ENCODE assay signal across 8 cellular contexts in genomic region chr11:119108151-119108856, GRCh38. TPM values are rescaled to one million over a fixed set of nuclear protein-coding genes. Genes with fewer than 3 reads are reported as not detected.
A peak's percentile ranks its signal among the peaks of the same experiment; 100 is the strongest.
DNase-seq lines count a peak whose midpoint lies in the region; ATAC-seq and TF ChIP-seq lines count a peak whose summit lies in the region.

No MANE protein-coding gene starts in this region.

- peaks cover 32% of the 10 kb centered on the region for H3K4me1 Mint-ChIP-seq in activated naive CD8-positive, alpha-beta T cell treated with anti-CD3 and anti-CD28 coated beads for 36 hours

- no peaks in the 10 kb centered on the region for H3K27me3 Mint-ChIP-seq in activated naive CD8-positive, alpha-beta T cell treated with anti-CD3 and anti-CD28 coated beads for 36 hours

- H3K9ac ChIP-seq in skeletal muscle tissue (ENCODE audit: low read depth in 1 of 3, low read length in 3 of 3): peak overlapping the region; percentile 69 to 86 (median 71)

- H3K9me3 Mint-ChIP-seq in activated naive CD8-positive, alpha-beta T cell treated with anti-CD3 and anti-CD28 coated beads for 36 hours: no peaks in the 10 kb centered on the region

- H3K27ac Mint-ChIP-seq in activated naive CD8-positive, alpha-beta T cell treated with anti-CD3 and anti-CD28 coated beads for 36 hours: peak overlapping the region; percentile 86

- DNase-seq in Ammon's horn (ENCODE audit: low spot score): peak; percentile 59
- peak; percentile 60 for DNase-seq in GM13976 (ENCODE audit: low spot score)
- peak; percentile 32 for DNase-seq in NCI-H345 treated with DMSO at 0.1 percent for 48 hours (lab: John Stamatoyannopoulos, UW; ENCODE audit: unreplicated experiment)
- peak; percentile 40 for DNase-seq in activated naive CD8-positive, alpha-beta T cell treated with anti-CD3 and anti-CD28 coated beads for 36 hours

- H3K4me3 ChIP-seq in iPS-11a (ENCODE audit: low read depth, low read length): peak overlapping the region; percentile 67
- peak overlapping the region; percentile 65 to 85 (median 77) for H3K4me3 ChIP-seq in skeletal muscle tissue (ENCODE audit: low read length in 3 of 3)

- ATAC-seq in HG02610 (IDR thresholded peaks at IDR 0.05; ENCODE audit: unreplicated experiment): no peak
- no peak for ATAC-seq in GM21360 (IDR thresholded peaks at IDR 0.05; ENCODE audit: unreplicated experiment)

- peak overlapping the region; percentile 94 for H3K4me3 Mint-ChIP-seq in activated naive CD8-positive, alpha-beta T cell treated with anti-CD3 and anti-CD28 coated beads for 36 hours

- peaks cover 22 to 35% (median 25%) of the 10 kb centered on the region in 3 donors for H3K4me1 ChIP-seq in skeletal muscle tissue (ENCODE audit: control insufficient read depth in 3 of 3, insufficient read depth in 3 of 3, low read length in 3 of 3)

- H3K27ac ChIP-seq in skeletal muscle tissue (ENCODE audit: low read depth, low read length): no peak overlapping the region

- peaks cover 16% of the 10 kb centered on the region for H3K36me3 Mint-ChIP-seq in activated naive CD8-positive, alpha-beta T cell treated with anti-CD3 and anti-CD28 coated beads for 36 hours

- H3K36me3 ChIP-seq in skeletal muscle tissue (ENCODE audit: control insufficient read depth in 3 of 3, insufficient read depth in 3 of 3, low read length in 3 of 3): peaks cover 20 to 28% (median 22%) of the 10 kb centered on the region in 3 donors

- no peaks in the 10 kb centered on the region for H3K27me3 ChIP-seq in skeletal muscle tissue (ENCODE audit: control insufficient read depth in 3 of 3, insufficient read depth in 3 of 3, low read length in 3 of 3)

- in situ Hi-C loops in GM13976 (cut with MboI; ENCODE audit: low sequenced_read_pairs, unreplicated experiment): no loop called here

- no peak for TF ChIP-seq CTCF in GM13976 (IDR thresholded peaks at IDR 0.05; ENCODE audit: borderline replicate concordance, control extremely low read depth, extremely low read depth, insufficient read depth, missing control alignments)

- no peaks in the 10 kb centered on the region for H3K9me3 ChIP-seq in skeletal muscle tissue (ENCODE audit: control insufficient read depth in 3 of 3, low read length in 3 of 3)

RNA-seq across cellular contexts. Expression of gene C2CD2L, which starts 1.2 kb away (rescaled TPM):
- total RNA-seq in activated naive CD8-positive, alpha-beta T cell treated with anti-CD3 and anti-CD28 coated beads for 36 hours: 10 to 100 TPM; 19.3 to 20.0 TPM
- total RNA-seq in skeletal muscle tissue: 2.1 TPM

RNA-seq across cellular contexts. Expression of gene DPAGT1, which starts 6.7 kb away (rescaled TPM):
- 10 to 100 TPM; 58.3 to 63.6 TPM for total RNA-seq in activated naive CD8-positive, alpha-beta T cell treated with anti-CD3 and anti-CD28 coated beads for 36 hours
- 8.4 TPM for total RNA-seq in skeletal muscle tissue

RNA-seq across cellular contexts. Expression of gene HINFP, which starts 13.1 kb away (rescaled TPM):
- total RNA-seq in activated naive CD8-positive, alpha-beta T cell treated with anti-CD3 and anti-CD28 coated beads for 36 hours: 10 to 100 TPM; 20.3 to 21.5 TPM
- 18.3 TPM for total RNA-seq in skeletal muscle tissue

RNA-seq across cellular contexts. Expression of gene HMBS, which starts 23.6 kb away (rescaled TPM):
- total RNA-seq in activated naive CD8-positive, alpha-beta T cell treated with anti-CD3 and anti-CD28 coated beads for 36 hours: 10 to 100 TPM; 42.1 to 43.0 TPM
- 6.8 TPM for total RNA-seq in skeletal muscle tissue

RNA-seq across cellular contexts. Expression of gene ABCG4, which starts 40.5 kb away (rescaled TPM):
- total RNA-seq in activated naive CD8-positive, alpha-beta T cell treated with anti-CD3 and anti-CD28 coated beads for 36 hours: under 1 TPM; 0.12 to 0.22 TPM
- total RNA-seq in skeletal muscle tissue: under 0.01 TPM
